Comparison of ENCODE assay signal across 1 cellular context in the genomic region with DNA sequence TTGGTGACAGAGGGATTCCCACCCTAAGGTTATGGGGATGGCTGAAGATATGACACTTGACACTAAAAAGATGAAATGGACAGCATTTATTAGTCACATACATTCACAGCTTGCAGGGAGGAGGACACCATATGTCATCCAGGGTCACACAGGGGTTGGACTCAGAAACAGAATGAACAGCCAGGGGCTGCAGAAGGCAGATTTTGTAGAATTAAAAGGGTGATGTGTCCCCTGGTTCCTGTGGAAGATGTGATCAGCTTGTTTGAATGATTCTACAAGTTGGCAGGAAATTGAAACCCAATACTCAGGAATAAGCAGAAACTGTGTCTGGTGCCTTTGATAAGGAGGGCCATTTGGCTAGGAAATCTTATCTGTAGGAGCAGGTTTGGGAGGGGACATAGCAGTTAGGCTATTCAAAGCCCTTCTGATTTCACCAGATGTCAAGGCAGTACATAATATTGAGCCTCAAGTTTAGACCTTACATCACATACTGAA.
TF ChIP-seq lines count a peak whose summit lies in the region.

No MANE protein-coding gene starts in this region.

TF ChIP-seq in K562, 482 proteins besides CTCF, POLR2A, EP300 and RAD21 (continued from another document and continues in another):
- TF ChIP-seq NELFE (IDR thresholded peaks at IDR 0.05; ENCODE audit: insufficient read depth, insufficient read length) = no peak
- no peak for TF ChIP-seq CEBPZ (IDR thresholded peaks at IDR 0.05; ENCODE audit: borderline replicate concordance, low read depth, low read length)
- TF ChIP-seq CAMTA2 (CRISPR knock-in tag; conservative IDR thresholded peaks at IDR 0.05) = no peak
- TF ChIP-seq TAF7 (tag; IDR thresholded peaks at IDR 0.05) = no peak
- no peak for TF ChIP-seq GTF2F1 (IDR thresholded peaks at IDR 0.05; ENCODE audit: low read depth, low read length)
- no peak for TF ChIP-seq ZNF143 (CRISPR knock-in tag; IDR thresholded peaks at IDR 0.05)
- peak in 1 of 2 experiments; percentile 96; a peak in 3 of 4 replicates for TF ChIP-seq HDAC1 (IDR thresholded peaks at IDR 0.05)
- TF ChIP-seq, protein P1, sequence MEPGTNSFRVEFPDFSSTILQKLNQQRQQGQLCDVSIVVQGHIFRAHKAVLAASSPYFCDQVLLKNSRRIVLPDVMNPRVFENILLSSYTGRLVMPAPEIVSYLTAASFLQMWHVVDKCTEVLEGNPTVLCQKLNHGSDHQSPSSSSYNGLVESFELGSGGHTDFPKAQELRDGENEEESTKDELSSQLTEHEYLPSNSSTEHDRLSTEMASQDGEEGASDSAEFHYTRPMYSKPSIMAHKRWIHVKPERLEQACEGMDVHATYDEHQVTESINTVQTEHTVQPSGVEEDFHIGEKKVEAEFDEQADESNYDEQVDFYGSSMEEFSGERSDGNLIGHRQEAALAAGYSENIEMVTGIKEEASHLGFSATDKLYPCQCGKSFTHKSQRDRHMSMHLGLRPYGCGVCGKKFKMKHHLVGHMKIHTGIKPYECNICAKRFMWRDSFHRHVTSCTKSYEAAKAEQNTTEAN (CRISPR knock-in tag; IDR thresholded peaks at IDR 0.05) = no peak
- no peak for TF ChIP-seq ZNF76 (CRISPR knock-in tag; IDR thresholded peaks at IDR 0.05; ENCODE audit: borderline replicate concordance)
- TF ChIP-seq, protein P2, sequence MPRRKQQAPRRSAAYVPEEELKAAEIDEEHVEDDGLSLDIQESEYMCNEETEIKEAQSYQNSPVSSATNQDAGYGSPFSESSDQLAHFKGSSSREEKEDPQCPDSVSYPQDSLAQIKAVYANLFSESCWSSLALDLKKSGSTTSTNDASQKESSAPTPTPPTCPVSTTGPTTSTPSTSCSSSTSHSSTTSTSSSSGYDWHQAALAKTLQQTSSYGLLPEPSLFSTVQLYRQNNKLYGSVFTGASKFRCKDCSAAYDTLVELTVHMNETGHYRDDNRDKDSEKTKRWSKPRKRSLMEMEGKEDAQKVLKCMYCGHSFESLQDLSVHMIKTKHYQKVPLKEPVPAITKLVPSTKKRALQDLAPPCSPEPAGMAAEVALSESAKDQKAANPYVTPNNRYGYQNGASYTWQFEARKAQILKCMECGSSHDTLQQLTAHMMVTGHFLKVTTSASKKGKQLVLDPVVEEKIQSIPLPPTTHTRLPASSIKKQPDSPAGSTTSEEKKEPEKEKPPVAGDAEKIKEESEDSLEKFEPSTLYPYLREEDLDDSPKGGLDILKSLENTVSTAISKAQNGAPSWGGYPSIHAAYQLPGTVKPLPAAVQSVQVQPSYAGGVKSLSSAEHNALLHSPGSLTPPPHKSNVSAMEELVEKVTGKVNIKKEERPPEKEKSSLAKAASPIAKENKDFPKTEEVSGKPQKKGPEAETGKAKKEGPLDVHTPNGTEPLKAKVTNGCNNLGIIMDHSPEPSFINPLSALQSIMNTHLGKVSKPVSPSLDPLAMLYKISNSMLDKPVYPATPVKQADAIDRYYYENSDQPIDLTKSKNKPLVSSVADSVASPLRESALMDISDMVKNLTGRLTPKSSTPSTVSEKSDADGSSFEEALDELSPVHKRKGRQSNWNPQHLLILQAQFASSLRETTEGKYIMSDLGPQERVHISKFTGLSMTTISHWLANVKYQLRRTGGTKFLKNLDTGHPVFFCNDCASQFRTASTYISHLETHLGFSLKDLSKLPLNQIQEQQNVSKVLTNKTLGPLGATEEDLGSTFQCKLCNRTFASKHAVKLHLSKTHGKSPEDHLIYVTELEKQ (CRISPR knock-in tag; IDR thresholded peaks at IDR 0.05) = no peak
- TF ChIP-seq FOXJ3 (CRISPR knock-in tag; IDR thresholded peaks at IDR 0.05) = no peak
- TF ChIP-seq CEBPG (CRISPR knock-in tag; IDR thresholded peaks at IDR 0.05) = no peak
- peak in 1 of 2 experiments; percentile 70; a peak in 2 of 4 replicates for TF ChIP-seq CEBPG (tag; conservative IDR thresholded peaks at IDR 0.05 in 1 of 2, IDR thresholded peaks at IDR 0.05 in 1 of 2)
- no peak for TF ChIP-seq NUFIP1 (IDR thresholded peaks at IDR 0.05; ENCODE audit: partially characterized antibody)
- no peak for TF ChIP-seq ZNF282 (CRISPR knock-in tag; IDR thresholded peaks at IDR 0.05)
- peak; percentile 100 for TF ChIP-seq TAL1 (IDR thresholded peaks at IDR 0.05)
- peak; percentile 86 for TF ChIP-seq ZNF197 (CRISPR knock-in tag; IDR thresholded peaks at IDR 0.05; ENCODE audit: low read depth)
- TF ChIP-seq SP2 (IDR thresholded peaks at IDR 0.05; ENCODE audit: extremely low read depth, low read depth, low read length, poor library complexity, severe bottlenecking) = no peak
- TF ChIP-seq HNRNPUL1 (IDR thresholded peaks at IDR 0.05; ENCODE audit: low read length) = no peak
- TF ChIP-seq MCM3 (IDR thresholded peaks at IDR 0.05) = no peak
- TF ChIP-seq UBTF (IDR thresholded peaks at IDR 0.05; ENCODE audit: borderline replicate concordance in 1 of 2, low read depth in 2 of 2, low read length in 2 of 2) = 0 out of 4 replicates have a peak, but pooled peaks of 1 of the 2 experiments have one; percentile 37
- TF ChIP-seq, protein P3, sequence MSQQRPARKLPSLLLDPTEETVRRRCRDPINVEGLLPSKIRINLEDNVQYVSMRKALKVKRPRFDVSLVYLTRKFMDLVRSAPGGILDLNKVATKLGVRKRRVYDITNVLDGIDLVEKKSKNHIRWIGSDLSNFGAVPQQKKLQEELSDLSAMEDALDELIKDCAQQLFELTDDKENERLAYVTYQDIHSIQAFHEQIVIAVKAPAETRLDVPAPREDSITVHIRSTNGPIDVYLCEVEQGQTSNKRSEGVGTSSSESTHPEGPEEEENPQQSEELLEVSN (IDR thresholded peaks at IDR 0.05; ENCODE audit: borderline replicate concordance in 1 of 2, extremely low read depth in 1 of 2, insufficient read depth in 1 of 2, insufficient read length in 1 of 2, low read depth in 1 of 2, low read length in 1 of 2, poor library complexity in 1 of 2, severe bottlenecking in 1 of 2) = no peak
- no peak for TF ChIP-seq BRCA1 (IDR thresholded peaks at IDR 0.05)
- TF ChIP-seq BRCA1 (CRISPR knock-in tag; IDR thresholded peaks at IDR 0.05) = no peak
- TF ChIP-seq ZNF77 (CRISPR knock-in tag; IDR thresholded peaks at IDR 0.05) = no peak
- TF ChIP-seq, protein P4, sequence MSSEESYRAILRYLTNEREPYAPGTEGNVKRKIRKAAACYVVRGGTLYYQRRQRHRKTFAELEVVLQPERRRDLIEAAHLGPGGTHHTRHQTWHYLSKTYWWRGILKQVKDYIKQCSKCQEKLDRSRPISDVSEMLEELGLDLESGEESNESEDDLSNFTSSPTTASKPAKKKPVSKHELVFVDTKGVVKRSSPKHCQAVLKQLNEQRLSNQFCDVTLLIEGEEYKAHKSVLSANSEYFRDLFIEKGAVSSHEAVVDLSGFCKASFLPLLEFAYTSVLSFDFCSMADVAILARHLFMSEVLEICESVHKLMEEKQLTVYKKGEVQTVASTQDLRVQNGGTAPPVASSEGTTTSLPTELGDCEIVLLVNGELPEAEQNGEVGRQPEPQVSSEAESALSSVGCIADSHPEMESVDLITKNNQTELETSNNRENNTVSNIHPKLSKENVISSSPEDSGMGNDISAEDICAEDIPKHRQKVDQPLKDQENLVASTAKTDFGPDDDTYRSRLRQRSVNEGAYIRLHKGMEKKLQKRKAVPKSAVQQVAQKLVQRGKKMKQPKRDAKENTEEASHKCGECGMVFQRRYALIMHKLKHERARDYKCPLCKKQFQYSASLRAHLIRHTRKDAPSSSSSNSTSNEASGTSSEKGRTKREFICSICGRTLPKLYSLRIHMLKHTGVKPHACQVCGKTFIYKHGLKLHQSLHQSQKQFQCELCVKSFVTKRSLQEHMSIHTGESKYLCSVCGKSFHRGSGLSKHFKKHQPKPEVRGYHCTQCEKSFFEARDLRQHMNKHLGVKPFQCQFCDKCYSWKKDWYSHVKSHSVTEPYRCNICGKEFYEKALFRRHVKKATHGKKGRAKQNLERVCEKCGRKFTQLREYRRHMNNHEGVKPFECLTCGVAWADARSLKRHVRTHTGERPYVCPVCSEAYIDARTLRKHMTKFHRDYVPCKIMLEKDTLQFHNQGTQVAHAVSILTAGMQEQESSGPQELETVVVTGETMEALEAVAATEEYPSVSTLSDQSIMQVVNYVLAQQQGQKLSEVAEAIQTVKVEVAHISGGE (CRISPR knock-in tag; IDR thresholded peaks at IDR 0.05) = peak in 1 of 3 experiments; percentile 77; a peak in 2 of 6 replicates
- no peak for TF ChIP-seq ILK (tag; IDR thresholded peaks at IDR 0.05; ENCODE audit: borderline replicate concordance, low read depth)
- TF ChIP-seq, protein P5, sequence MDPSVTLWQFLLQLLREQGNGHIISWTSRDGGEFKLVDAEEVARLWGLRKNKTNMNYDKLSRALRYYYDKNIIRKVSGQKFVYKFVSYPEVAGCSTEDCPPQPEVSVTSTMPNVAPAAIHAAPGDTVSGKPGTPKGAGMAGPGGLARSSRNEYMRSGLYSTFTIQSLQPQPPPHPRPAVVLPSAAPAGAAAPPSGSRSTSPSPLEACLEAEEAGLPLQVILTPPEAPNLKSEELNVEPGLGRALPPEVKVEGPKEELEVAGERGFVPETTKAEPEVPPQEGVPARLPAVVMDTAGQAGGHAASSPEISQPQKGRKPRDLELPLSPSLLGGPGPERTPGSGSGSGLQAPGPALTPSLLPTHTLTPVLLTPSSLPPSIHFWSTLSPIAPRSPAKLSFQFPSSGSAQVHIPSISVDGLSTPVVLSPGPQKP (CRISPR knock-in tag; IDR thresholded peaks at IDR 0.05) = no peak
- peak; percentile 97 for TF ChIP-seq HMGN3 (IDR thresholded peaks at IDR 0.05; ENCODE audit: borderline replicate concordance, extremely low read depth, insufficient read length, low read depth, low read length)
- TF ChIP-seq, protein P6, sequence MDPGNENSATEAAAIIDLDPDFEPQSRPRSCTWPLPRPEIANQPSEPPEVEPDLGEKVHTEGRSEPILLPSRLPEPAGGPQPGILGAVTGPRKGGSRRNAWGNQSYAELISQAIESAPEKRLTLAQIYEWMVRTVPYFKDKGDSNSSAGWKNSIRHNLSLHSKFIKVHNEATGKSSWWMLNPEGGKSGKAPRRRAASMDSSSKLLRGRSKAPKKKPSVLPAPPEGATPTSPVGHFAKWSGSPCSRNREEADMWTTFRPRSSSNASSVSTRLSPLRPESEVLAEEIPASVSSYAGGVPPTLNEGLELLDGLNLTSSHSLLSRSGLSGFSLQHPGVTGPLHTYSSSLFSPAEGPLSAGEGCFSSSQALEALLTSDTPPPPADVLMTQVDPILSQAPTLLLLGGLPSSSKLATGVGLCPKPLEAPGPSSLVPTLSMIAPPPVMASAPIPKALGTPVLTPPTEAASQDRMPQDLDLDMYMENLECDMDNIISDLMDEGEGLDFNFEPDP (CRISPR knock-in tag; IDR thresholded peaks at IDR 0.05) = no peak
- TF ChIP-seq ZSCAN29 (IDR thresholded peaks at IDR 0.05) = no peak
- no peak for TF ChIP-seq KDM2B (CRISPR knock-in tag; IDR thresholded peaks at IDR 0.05)
- TF ChIP-seq FOSL1 (tag; conservative IDR thresholded peaks at IDR 0.05) = peak; percentile 89
- TF ChIP-seq POU5F1 (IDR thresholded peaks at IDR 0.05; ENCODE audit: borderline replicate concordance, low read depth, low read length, partially characterized antibody) = no peak
- TF ChIP-seq TCFL5 (CRISPR knock-in tag; conservative IDR thresholded peaks at IDR 0.05) = no peak
- TF ChIP-seq PHTF2 (CRISPR knock-in tag; IDR thresholded peaks at IDR 0.05) = no peak
- TF ChIP-seq CXXC5 (CRISPR knock-in tag; IDR thresholded peaks at IDR 0.05) = peak; percentile 54
- no peak for TF ChIP-seq SIN3B (IDR thresholded peaks at IDR 0.05; ENCODE audit: low read depth)
- TF ChIP-seq GATA2 (CRISPR knock-in tag; IDR thresholded peaks at IDR 0.05) = peak; percentile 98
- TF ChIP-seq SIN3A (IDR thresholded peaks at IDR 0.05; ENCODE audit: borderline replicate concordance in 2 of 2, control insufficient read depth in 1 of 2, low read depth in 2 of 2, low read length in 2 of 2) = no peak
- no peak for TF ChIP-seq ASH1L (IDR thresholded peaks at IDR 0.05; ENCODE audit: borderline replicate concordance, low read depth, partially characterized antibody)
- TF ChIP-seq BCL6 (CRISPR knock-in tag; IDR thresholded peaks at IDR 0.05) = no peak
